In the genomic region with DNA sequence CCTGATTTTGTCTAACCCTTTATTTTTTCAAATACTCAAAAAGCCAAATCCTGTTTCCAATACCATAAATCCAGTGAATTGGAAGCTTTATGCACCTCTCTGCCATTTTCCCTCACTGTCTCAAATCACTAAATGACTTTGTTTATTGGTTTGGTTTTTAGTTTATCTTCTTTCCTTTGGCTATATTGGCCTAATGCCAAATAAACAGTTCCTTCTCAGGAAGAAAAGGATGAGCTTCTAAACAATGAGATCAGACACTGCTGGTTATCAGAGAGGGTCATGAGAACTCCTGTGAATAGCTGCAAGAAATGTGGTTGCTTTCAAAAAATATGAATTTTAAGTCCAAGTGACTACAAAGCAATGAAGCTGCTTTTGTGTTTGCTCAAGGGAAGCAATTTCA, we compare ENCODE assay signal across 17 cellular contexts.
A peak's percentile ranks its signal among the peaks of the same experiment; 100 is the strongest.
DNase-seq lines count a peak whose midpoint lies in the region; ATAC-seq, FAIRE-seq and TF ChIP-seq lines count a peak whose summit lies in the region.
"Had no signal": no experiment of that assay in that cellular context is flagged by ENCODE, and none has a peak within 500 bp of the region (broad histone marks: within the 10 kb centered on the region; RNA-seq: fewer than 3 reads in every experiment).

No MANE protein-coding gene starts in this region.

- POLR2A ChIA-PET in K562 (lab: Yijun Ruan, JAX), result no interaction called here

- H3K4me3 ChIP-seq in K562 (no peak overlapping the region), kidney (ENCODE audit: low read length in 2 of 2) (no peak overlapping the region)
- H3K4me3 ChIP-seq: BLaER1 treated with 17β-estradiol and CSF1 and Interleukin-3, amounts not matched to agents 10 nM and 100 nM; GM12878; HAP-1 had no signal

- no peak for TF ChIP-seq CTCF in K562 (IDR thresholded peaks at IDR 0.05 in 2 of 3, conservative IDR thresholded peaks at IDR 0.05 in 1 of 3; ENCODE audit: insufficient read depth in 2 of 3, low read depth in 1 of 3, low read length in 3 of 3)
- TF ChIP-seq CTCF in kidney (IDR thresholded peaks at IDR 0.05; ENCODE audit: borderline replicate concordance, extremely low read depth, insufficient read depth), result no peak
- no peak for TF ChIP-seq CTCF in GM10266 (IDR thresholded peaks at IDR 0.05; ENCODE audit: control insufficient read depth, insufficient read depth, low read depth, missing control alignments)

- DNase-seq in NCI-H82 (lab: John Stamatoyannopoulos, UW) (peak; percentile 6), NCI-H82 treated with DMSO at 0.1 percent for 48 hours (lab: John Stamatoyannopoulos, UW; ENCODE audit: unreplicated experiment) (no peak), HT-29 (ENCODE audit: low spot score) (peak; percentile 3), K562 (ENCODE audit: extremely low read depth in 1 of 4, low spot score in 3 of 4) (no peak), kidney (no peak), GM10266 (ENCODE audit: extremely low spot score) (no peak)
- DNase-seq: Calu3; CD8-positive, alpha-beta T cell; DMS79 treated with DMSO at 0.1 percent for 48 hours; GF-D8 had no signal

- CTCF ChIA-PET in K562 (lab: Yijun Ruan, JAX; ENCODE audit: low intra/inter-chr PET ratio), result no interaction called here

- no peak overlapping the region for H3K4me2 ChIP-seq in K562 (ENCODE audit: insufficient read depth, low read length)
- H3K4me2 ChIP-seq: BLaER1 treated with 17β-estradiol and CSF1 and Interleukin-3, amounts not matched to agents 10 nM and 100 nM had no signal

- no peak overlapping the region for H2AFZ ChIP-seq in K562 (ENCODE audit: low read depth, low read length)

- TF ChIP-seq RAD21 in K562 (CRISPR knock-in tag; conservative IDR thresholded peaks at IDR 0.05 in 1 of 2, IDR thresholded peaks at IDR 0.05 in 1 of 2), result no peak

- no peaks in the 10 kb centered on the region for H4K20me1 ChIP-seq in K562 (replicated peaks; ENCODE audit: control insufficient read depth, insufficient read depth, low read length)
- H4K20me1 ChIP-seq: BLaER1 treated with 17β-estradiol and CSF1 and Interleukin-3, amounts not matched to agents 10 nM and 100 nM had no signal

- no peaks in the 10 kb centered on the region for H3K36me3 ChIP-seq in K562 (ENCODE audit: control insufficient read depth, insufficient read depth, low read length)
- no peaks in the 10 kb centered on the region for H3K36me3 ChIP-seq in kidney (ENCODE audit: control insufficient read depth in 1 of 2, insufficient read depth in 2 of 2, low read length in 2 of 2)
- H3K36me3 ChIP-seq: BLaER1 treated with 17β-estradiol and CSF1 and Interleukin-3, amounts not matched to agents 10 nM and 100 nM; HAP-1 had no signal

- 0 out of 5 replicates have a peak, but pooled peaks cover 0 to 4% of the 10 kb centered on the region in 2 experiments for H3K27me3 ChIP-seq in K562 (ENCODE audit: control insufficient read depth in 2 of 2, insufficient read depth in 2 of 2, low read length in 2 of 2)
- H3K27me3 ChIP-seq: BLaER1 treated with 17β-estradiol and CSF1 and Interleukin-3, amounts not matched to agents 10 nM and 100 nM had no signal

- TF ChIP-seq EP300 in K562 (IDR thresholded peaks at IDR 0.05; ENCODE audit: low read length), result no peak

- in situ Hi-C loops in K562 (cut with MboI), result no loop called here

- H3K4me1 ChIP-seq in K562 (replicated peaks in 1 of 2; ENCODE audit: control insufficient read depth in 2 of 2, insufficient read depth in 2 of 2, low read length in 2 of 2) (no peaks in the 10 kb centered on the region), kidney (ENCODE audit: control insufficient read depth in 1 of 2, insufficient read depth in 1 of 2, low read depth in 1 of 2, low read length in 2 of 2) (no peaks in the 10 kb centered on the region)
- H3K4me1 ChIP-seq: BLaER1 treated with 17β-estradiol and CSF1 and Interleukin-3, amounts not matched to agents 10 nM and 100 nM; HAP-1 had no signal

- no peaks in the 10 kb centered on the region for H3K79me2 ChIP-seq in K562 (ENCODE audit: control insufficient read depth, insufficient read depth, low read length)

- ATAC-seq in K562, result no peak
- no peak for ATAC-seq in GM18505 (IDR thresholded peaks at IDR 0.05; ENCODE audit: unreplicated experiment)
- ATAC-seq: CD8-positive, alpha-beta T cell; GM12878; HepG2 had no signal

- FAIRE-seq in K562 (lab: Jason Lieb, UNC) (no peak), kidney (lab: Jason Lieb, UNC) (no peak)
- FAIRE-seq: GM12878, GM19239, H1, HepG2 had no signal

- no peak overlapping the region for H3K9ac ChIP-seq in K562 (ENCODE audit: insufficient read depth in 1 of 2, low read depth in 2 of 2, low read length in 2 of 2)
- no peak overlapping the region for H3K9ac ChIP-seq in kidney (ENCODE audit: low read length in 2 of 2)
- H3K9ac ChIP-seq: BLaER1 treated with 17β-estradiol and CSF1 and Interleukin-3, amounts not matched to agents 10 nM and 100 nM had no signal

- H3K9me3 ChIP-seq in K562 (replicated peaks; ENCODE audit: control insufficient read depth, insufficient read depth, low read depth, low read length), result no peaks in the 10 kb centered on the region
- no peaks in the 10 kb centered on the region for H3K9me3 ChIP-seq in kidney (ENCODE audit: control insufficient read depth in 1 of 2, low read length in 2 of 2)
- H3K9me3 ChIP-seq: BLaER1 treated with 17β-estradiol and CSF1 and Interleukin-3, amounts not matched to agents 10 nM and 100 nM; HAP-1 had no signal

- intact Hi-C loops in K562 (cut with micrococcal nuclease), result no loop called here
- intact Hi-C loops in kidney (cut with DNase I), result no loop called here

- no peaks in the 10 kb centered on the region for H3K9me1 ChIP-seq in K562 (ENCODE audit: control insufficient read depth, insufficient read depth, low read length)

- TF ChIP-seq POLR2A in K562 (conservative IDR thresholded peaks at IDR 0.05) (no peak), GM18505 (IDR thresholded peaks at IDR 0.05; ENCODE audit: borderline replicate concordance, extremely low read depth, insufficient read depth, insufficient read length) (no peak)

- BruUV-seq in K562 (replicated peaks; lab: Mats Ljungman, UMichigan), result no TSS peak

- H3K27ac ChIP-seq in K562 (ENCODE audit: extremely low read depth, low read depth, low read length) (no peak overlapping the region), kidney (ENCODE audit: low read depth in 2 of 2, low read length in 2 of 2) (no peak overlapping the region)
- H3K27ac ChIP-seq: BLaER1 treated with 17β-estradiol and CSF1 and Interleukin-3, amounts not matched to agents 10 nM and 100 nM had no signal

TF ChIP-seq in K562, 482 proteins besides CTCF, POLR2A, EP300 and RAD21:
- TF ChIP-seq FOS (IDR thresholded peaks at IDR 0.05; ENCODE audit: extremely low read depth, insufficient read length) (no peak), NFIX (CRISPR knock-in tag; IDR thresholded peaks at IDR 0.05; ENCODE audit: low read depth) (peak; percentile 82), NFIC (IDR thresholded peaks at IDR 0.05) (peak; percentile 91), ZNF274 (IDR thresholded peaks at IDR 0.05; ENCODE audit: borderline replicate concordance, low read depth, low read length) (no peak), TARDBP (IDR thresholded peaks at IDR 0.05) (no peak)

Comparison
In these comparisons a context has a peak if more than half of its experiments do, and no peak if none do; other contexts are left out.
1. DNase-seq: peak in NCI-H82 (single experiment) and HT-29 (single experiment); none in NCI-H82 treated with DMSO at 0.1 percent for 48 hours (single experiment), K562 (0 of 4), kidney (single experiment) and GM10266 (single experiment).